ENCODE assay signal across 13 cellular contexts in genomic region chr19:2255982-2256685, GRCh38. TPM values are rescaled to one million over a fixed set of nuclear protein-coding genes. Genes with fewer than 3 reads are reported as not detected.
DNase-seq lines count a peak whose midpoint lies in the region; ATAC-seq, FAIRE-seq and TF ChIP-seq lines count a peak whose summit lies in the region.
"Had no signal": no experiment of that assay in that cellular context is flagged by ENCODE, and none has a peak within 500 bp of the region (broad histone marks: within the 10 kb centered on the region; RNA-seq: fewer than 3 reads in every experiment).

A gene with protein sequence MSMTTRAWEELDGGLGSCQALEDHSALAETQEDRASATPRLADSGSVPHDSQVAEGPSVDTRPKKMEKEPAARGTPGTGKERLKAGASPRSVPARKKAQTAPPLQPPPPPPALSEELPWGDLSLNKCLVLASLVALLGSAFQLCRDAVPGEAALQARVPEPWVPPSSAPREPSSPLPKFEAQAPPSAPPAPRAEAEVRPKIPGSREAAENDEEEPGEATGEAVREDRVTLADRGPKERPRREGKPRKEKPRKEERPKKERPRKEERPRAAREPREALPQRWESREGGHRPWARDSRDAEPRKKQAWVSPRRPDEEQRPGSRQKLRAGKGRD (minus strand): TSS chr19:2256417. CDS start chr19:2255314, 1,103 bp downstream.

- no peaks in the 10 kb centered on the region for H3K36me3 ChIP-seq in CD8-positive, alpha-beta T cell (ENCODE audit: insufficient read depth, low read length)
- H3K36me3 ChIP-seq in SK-N-SH (replicated peaks in 1 of 2; ENCODE audit: control insufficient read depth in 1 of 2, insufficient read depth in 2 of 2, low read length in 1 of 2) (peaks cover 0 to 3% of the 10 kb centered on the region in 2 experiments), mucosa of descending colon (ENCODE audit: low read depth) (no peaks in the 10 kb centered on the region)

- H4K20me1 ChIP-seq in H9 (ENCODE audit: control insufficient read depth, insufficient read depth, insufficient read length) (no peaks in the 10 kb centered on the region), SK-N-SH (ENCODE audit: insufficient read depth) (no peaks in the 10 kb centered on the region)

- no peak within 1 kb of the TSS for H3K56ac ChIP-seq in H9 (ENCODE audit: insufficient read length, low read depth, low read length)

- no peak within 1 kb of the TSS for H3K23ac ChIP-seq in H9 (ENCODE audit: insufficient read length, low read depth, low read length)

- H3K79me2 ChIP-seq in H9 (ENCODE audit: insufficient read depth, low read length) (no peaks in the 10 kb centered on the region), SK-N-SH (ENCODE audit: insufficient read depth) (no peaks in the 10 kb centered on the region)

- H3K9me3 Mint-ChIP-seq in CD8-positive, alpha-beta T cell = no peaks in the 10 kb centered on the region
- no peaks in the 10 kb centered on the region for H3K9me3 Mint-ChIP-seq in H9

- H3K27me3 Mint-ChIP-seq in CD8-positive, alpha-beta T cell (ENCODE audit: low read depth) = no peaks in the 10 kb centered on the region
- H3K27me3 Mint-ChIP-seq in H9 (ENCODE audit: low read depth) = peaks cover 26% of the 10 kb centered on the region

- H3K27ac Mint-ChIP-seq in CD8-positive, alpha-beta T cell = peak within 1 kb of the TSS; percentile 98
- peak within 1 kb of the TSS in 1 of 3 experiments; percentile 35; a peak in 1 of 7 replicates for H3K27ac Mint-ChIP-seq in H9

- CTCF ChIA-PET in CD8-positive, alpha-beta T cell (lab: Charles Lee) = interaction anchor here (2.3 to 8.5 kb wide), 2 partner anchors 17 to 18 kb away, joined by 10 to 76 read pairs; no protein-coding TSS in a partner anchor
- CTCF ChIA-PET in SK-N-SH (lab: Yijun Ruan, JAX) = interaction anchor here (1.3 to 4.0 kb wide), 6 partner anchors 10 to 60 kb away, joined by 5 to 16 read pairs (median 8); partner anchors contain the start of gene PLEKHJ1

- H2BK12ac ChIP-seq in H9 (ENCODE audit: insufficient read length, low read depth, low read length) = no peak within 1 kb of the TSS

- H3K4me2 ChIP-seq in H9 (ENCODE audit: insufficient read depth, insufficient read length, low read length) (no peak within 1 kb of the TSS), SK-N-SH (no peak within 1 kb of the TSS)

- no peak for ATAC-seq in CD8-positive, alpha-beta T cell
- ATAC-seq in mucosa of descending colon (peak; percentile 36), GM21360 (IDR thresholded peaks at IDR 0.05; ENCODE audit: unreplicated experiment) (no peak)
- ATAC-seq: esophagus mucosa had no signal

- H2AFZ ChIP-seq in H9 (ENCODE audit: low read length) (no peak within 1 kb of the TSS), SK-N-SH (ENCODE audit: low read depth) (no peak within 1 kb of the TSS)

- peaks cover 6% of the 10 kb centered on the region for H3K27me3 ChIP-seq in CD8-positive, alpha-beta T cell (ENCODE audit: insufficient read depth, low read length)
- H3K27me3 ChIP-seq in H9 (ENCODE audit: insufficient read depth, low read length) (no peaks in the 10 kb centered on the region; the same call in 1 of the 2 replicates), SK-N-SH (ENCODE audit: insufficient read depth) (no peaks in the 10 kb centered on the region)
- H3K27me3 ChIP-seq: testis had no signal

- no peak within 1 kb of the TSS for H3K4me3 ChIP-seq in CD8-positive, alpha-beta T cell (ENCODE audit: low read depth, low read length)
- H3K4me3 ChIP-seq in SK-N-SH (ENCODE audit: low read depth in 2 of 2, low read length in 1 of 2) = peak within 1 kb of the TSS in 1 of 2 experiments; percentile 25; a peak in 1 of 4 replicates
- no peak within 1 kb of the TSS for H3K4me3 ChIP-seq in mucosa of descending colon
- H3K4me3 ChIP-seq: testis had no signal

- H3F3A ChIP-seq in SK-N-SH (replicated peaks; ENCODE audit: insufficient read depth) = peaks cover 7% of the 10 kb centered on the region

- no peaks in the 10 kb centered on the region for H3K36me3 Mint-ChIP-seq in CD8-positive, alpha-beta T cell
- no peaks in the 10 kb centered on the region; a peak in 1 of 7 replicates for H3K36me3 Mint-ChIP-seq in H9 (ENCODE audit: insufficient read depth in 1 of 3, low read depth in 3 of 3)

- no peak for TF ChIP-seq EP300 in SK-N-SH (IDR thresholded peaks at IDR 0.05; ENCODE audit: borderline replicate concordance in 1 of 2, low read depth in 1 of 2, low read length in 1 of 2)

- no peak for TF ChIP-seq CTCF in CD8-positive, alpha-beta T cell (IDR thresholded peaks at IDR 0.05)
- TF ChIP-seq CTCF in H9 (conservative IDR thresholded peaks at IDR 0.05) = no peak
- no peak for TF ChIP-seq CTCF in SK-N-SH (IDR thresholded peaks at IDR 0.05)
- TF ChIP-seq CTCF in mucosa of descending colon (IDR thresholded peaks at IDR 0.05) = no peak

- TF ChIP-seq RAD21 in SK-N-SH (IDR thresholded peaks at IDR 0.05; ENCODE audit: low read length) = no peak

- no peak within 1 kb of the TSS for H3K4ac ChIP-seq in H9 (ENCODE audit: low read depth, low read length)

- DNase-seq in CD8-positive, alpha-beta T cell = no peak
- DNase-seq in H9 (no peak), SK-N-SH (peak; percentile 94), mucosa of descending colon (peak in 1 of 3 donors; percentile 72), GM12891 (ENCODE audit: insufficient read length, low spot score) (no peak), GOT3 (lab: John Stamatoyannopoulos, UW) (no peak)
- no peak for DNase-seq in activated CD8-positive, alpha-beta memory T cell treated with anti-CD3 and anti-CD28 coated beads, Interleukin-2, amount 50 U/mL, for 4 hours
- DNase-seq: central memory CD4-positive, alpha-beta T cell; NCI-H345; occipital lobe; testis had no signal

- H2BK120ac ChIP-seq in H9 (ENCODE audit: low read depth, low read length, poor library complexity, severe bottlenecking) = no peak within 1 kb of the TSS

- no peak within 1 kb of the TSS for H4K8ac ChIP-seq in H9 (replicated peaks; ENCODE audit: insufficient read length, low read depth, low read length)

- H3K79me1 ChIP-seq in H9 (ENCODE audit: insufficient read depth, low read depth, low read length, poor library complexity, severe bottlenecking) = no peaks in the 10 kb centered on the region

- TF ChIP-seq POLR2A in GM12891 (IDR thresholded peaks at IDR 0.05; ENCODE audit: low read depth, low read length) = no peak

- no peak within 1 kb of the TSS; the same call in 1 of the 2 replicates for H3K14ac ChIP-seq in H9 (ENCODE audit: insufficient read depth, low read length)

- H3K4me1 ChIP-seq in CD8-positive, alpha-beta T cell (ENCODE audit: insufficient read depth, low read length) = peaks cover 44% of the 10 kb centered on the region
- H3K4me1 ChIP-seq in H9 (ENCODE audit: insufficient read depth, low read length) (no peaks in the 10 kb centered on the region), SK-N-SH (ENCODE audit: control insufficient read depth in 1 of 2, insufficient read depth in 2 of 2, low read depth in 1 of 2, low read length in 1 of 2) (peaks cover 0 to 17% of the 10 kb centered on the region in 2 experiments; a peak in 1 of 4 replicates), mucosa of descending colon (ENCODE audit: low read depth) (peaks cover 23% of the 10 kb centered on the region)

- WGBS in H9 (ENCODE audit: extremely low coverage, insufficient read length, low lambda C conversion rate) = no CpG with 5 or more reads among the region's 24 CpGs
- WGBS in SK-N-SH (ENCODE audit: low lambda C conversion rate) = 46% methylated on average over 8 of the region's 24 CpGs

- POLR2A ChIA-PET in CD8-positive, alpha-beta T cell (lab: Charles Lee) = no interaction called here
- POLR2A ChIA-PET in SK-N-SH (lab: Yijun Ruan, JAX) = interaction anchor here (1.2 to 4.2 kb wide), 3 partner anchors 12 to 19 kb away, joined by 3 to 33 read pairs (median 4); no protein-coding TSS in a partner anchor

- H3K23me2 ChIP-seq in H9 (ENCODE audit: insufficient read length, low read depth, low read length, poor library complexity, severe bottlenecking) = peaks cover 10% of the 10 kb centered on the region

- H3K9ac ChIP-seq in H9 (ENCODE audit: extremely low read depth, insufficient read length, low read length) = no peak within 1 kb of the TSS
- no peak within 1 kb of the TSS for H3K9ac ChIP-seq in SK-N-SH

- no peak within 1 kb of the TSS for H4K91ac ChIP-seq in H9 (ENCODE audit: insufficient read length, low read depth, low read length)

- H3K27ac ChIP-seq in CD8-positive, alpha-beta T cell (ENCODE audit: low read depth, low read length) = no peak within 1 kb of the TSS
- no peak within 1 kb of the TSS for H3K27ac ChIP-seq in H9 (ENCODE audit: insufficient read length, low read depth, low read length)
- peak within 1 kb of the TSS in 1 of 2 experiments; percentile 70; a peak in 1 of 4 replicates for H3K27ac ChIP-seq in SK-N-SH (ENCODE audit: low read depth in 2 of 2, low read length in 1 of 2)
- H3K27ac ChIP-seq: testis had no signal

- no peak within 1 kb of the TSS for H4K5ac ChIP-seq in H9 (ENCODE audit: insufficient read length, low read depth, low read length)

- no peak for FAIRE-seq in GM12891 (lab: Jason Lieb, UNC)

- H3K18ac ChIP-seq in H9 (ENCODE audit: insufficient read length, low read depth, low read length) = peak within 1 kb of the TSS; percentile 29

- no peak within 1 kb of the TSS for H3T11ph ChIP-seq in H9 (ENCODE audit: low read length)

- H2AK5ac ChIP-seq in H9 (ENCODE audit: insufficient read length, low read length) = no peak within 1 kb of the TSS

- H3K4me3 Mint-ChIP-seq in CD8-positive, alpha-beta T cell = peak within 1 kb of the TSS; percentile 3
- H3K4me3 Mint-ChIP-seq in H9 = no peak within 1 kb of the TSS; a peak in 1 of 5 replicates

- intact Hi-C loops in CD8-positive, alpha-beta T cell (cut with DNase I, micrococcal nuclease) = no loop called here
- intact Hi-C loops in mucosa of descending colon (cut with DNase I, micrococcal nuclease) = no loop called here

- H2BK15ac ChIP-seq in H9 (ENCODE audit: low read depth, low read length) = no peak within 1 kb of the TSS

- H2BK20ac ChIP-seq in H9 (ENCODE audit: low read depth, low read length, poor library complexity, severe bottlenecking) = no peak within 1 kb of the TSS

- H3K9me2 ChIP-seq in SK-N-SH = no peaks in the 10 kb centered on the region

- no peak within 1 kb of the TSS for H2BK5ac ChIP-seq in H9 (ENCODE audit: insufficient read length, low read length)

- peaks cover 30% of the 10 kb centered on the region for H3K4me1 Mint-ChIP-seq in CD8-positive, alpha-beta T cell (ENCODE audit: low read depth)
- H3K4me1 Mint-ChIP-seq in H9 = peaks cover 4% of the 10 kb centered on the region in 2 experiments

- H3K9me3 ChIP-seq in CD8-positive, alpha-beta T cell (ENCODE audit: low read length) = no peaks in the 10 kb centered on the region
- H3K9me3 ChIP-seq in H9 (ENCODE audit: control insufficient read depth, low read depth, low read length) = no peaks in the 10 kb centered on the region
- H3K9me3 ChIP-seq in SK-N-SH = no peaks in the 10 kb centered on the region
- no peaks in the 10 kb centered on the region for H3K9me3 ChIP-seq in mucosa of descending colon
- H3K9me3 ChIP-seq: testis had no signal

TF ChIP-seq in GM12891, 5 proteins besides CTCF, POLR2A, EP300 and RAD21 (continues in another document):
- TF ChIP-seq SPI1 (IDR thresholded peaks at IDR 0.05; ENCODE audit: low read depth, low read length) = no peak

RNA-seq across cellular contexts. Expression of the gene that starts here (rescaled TPM):
- total RNA-seq in CD8-positive, alpha-beta T cell = under 1 TPM in 1 of 2 experiments, not detected in 1; 0.92 TPM
- total RNA-seq in H9 (2021) (0.90 and 1.1 TPM in 2 replicates), mucosa of descending colon (1 to 10 TPM in 1 of 3 donors, under 1 TPM in 2; 0.38 to 2.4 (median 0.87) TPM)
- polyA plus RNA-seq in SK-N-SH (2012; rRNA removed) = 0.76 and 0.88 TPM in 2 replicates
- polyA plus RNA-seq in SK-N-SH (2012; cell fraction: cytosol; rRNA removed) = 0.58 and 0.66 TPM in 2 replicates
- 0.75 and 1.8 TPM in 2 replicates for polyA plus RNA-seq in SK-N-SH (2012; cell fraction: nucleus; rRNA removed)
- polyA plus RNA-seq in GM12891 (2012; ENCODE audit: low read depth, missing spikeins) = 0.41 TPM
- total RNA-seq: esophagus mucosa, occipital lobe had no signal
